In the genomic region with DNA sequence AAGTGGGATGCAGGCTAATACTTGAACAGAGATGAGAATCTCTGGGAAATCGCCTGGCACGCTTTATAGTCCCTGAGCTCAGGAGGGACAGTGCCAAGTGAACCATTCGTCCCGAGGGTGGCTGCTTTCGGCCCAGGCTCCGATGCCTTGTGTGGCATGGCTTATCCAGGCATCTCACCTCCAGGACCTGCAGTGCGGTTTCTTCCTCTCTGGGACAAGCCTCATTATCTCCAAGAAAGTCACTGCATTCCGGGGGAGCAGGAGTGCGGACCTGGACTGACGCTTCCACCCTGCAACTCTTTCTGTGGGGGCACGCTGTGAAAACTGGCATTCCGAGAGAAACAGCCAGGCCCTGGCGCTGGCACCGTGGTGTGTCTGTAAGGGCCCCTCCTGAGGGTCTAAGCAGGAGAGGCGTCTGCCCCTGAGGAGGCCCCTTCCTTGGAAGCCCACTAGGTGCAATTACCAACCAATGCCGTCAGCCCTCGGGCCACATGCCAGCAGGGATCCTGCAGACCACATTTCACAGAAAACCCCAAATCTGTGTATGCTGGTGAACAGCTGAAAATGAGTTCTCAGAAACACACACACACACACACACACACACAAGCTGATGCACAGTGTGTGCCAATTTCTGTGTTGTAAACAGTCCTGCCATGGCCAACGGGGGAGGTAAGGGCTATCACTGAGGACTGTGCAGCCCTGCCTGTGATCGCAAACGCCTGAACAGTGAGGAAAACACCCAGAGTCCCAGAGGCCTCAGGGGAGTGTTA, we compare ENCODE assay signal across 17 cellular contexts.
DNase-seq lines count a peak whose midpoint lies in the region; ATAC-seq and TF ChIP-seq lines count a peak whose summit lies in the region.
"Had no signal": no experiment of that assay in that cellular context is flagged by ENCODE, and none has a peak within 500 bp of the region (broad histone marks: within the 10 kb centered on the region; RNA-seq: fewer than 3 reads in every experiment).

No MANE protein-coding gene starts in this region.

- H3K4me1 ChIP-seq in BLaER1, result peaks cover 59% of the 10 kb centered on the region
- H3K4me1 ChIP-seq in RWPE2 (ENCODE audit: insufficient read depth, poor library complexity, severe bottlenecking), result peaks cover 4% of the 10 kb centered on the region
- H3K4me1 ChIP-seq in hepatocyte (ENCODE audit: insufficient read depth), result no peaks in the 10 kb centered on the region
- H3K4me1 ChIP-seq: Caco-2 had no signal

- no peak for ATAC-seq in RWPE2 (ENCODE audit: low read depth)
- no peak for ATAC-seq in activated T-cell treated with anti-CD3 and anti-CD28 coated beads, Interleukin-2, amount 50 U/mL, for 72 hours (replicated peaks in 1 of 2)
- ATAC-seq: HCT116, HepG2 had no signal

- no peaks in the 10 kb centered on the region for H3K79me2 ChIP-seq in hepatocyte

- no peaks in the 10 kb centered on the region for H3K9me2 ChIP-seq in hepatocyte (replicated peaks; ENCODE audit: insufficient read depth)

- 79% methylated on average over 20 of the region's 20 CpGs for WGBS in hepatocyte (ENCODE audit: low lambda C conversion rate, missing lambda C conversion rate)

- H3K4me2 ChIP-seq in BLaER1, result peak overlapping the region; percentile 91
- H3K4me2 ChIP-seq in hepatocyte, result no peak overlapping the region

- H3K27me3 ChIP-seq in BLaER1 (no peaks in the 10 kb centered on the region), RWPE2 (ENCODE audit: insufficient read depth, poor library complexity, severe bottlenecking) (no peaks in the 10 kb centered on the region), hepatocyte (no peaks in the 10 kb centered on the region)

- peaks cover 0 to 2% of the 10 kb centered on the region in 2 donors for H3K9me3 Mint-ChIP-seq in activated T-cell treated with anti-CD3 and anti-CD28 coated beads, Interleukin-2, amount 50 U/mL, for 72 hours

- H4K20me1 ChIP-seq in BLaER1 (no peaks in the 10 kb centered on the region), hepatocyte (ENCODE audit: insufficient read depth, poor library complexity, severe bottlenecking) (no peaks in the 10 kb centered on the region)

- H3K36me3 ChIP-seq in BLaER1, result no peaks in the 10 kb centered on the region
- H3K36me3 ChIP-seq in RWPE2 (ENCODE audit: low read depth), result no peaks in the 10 kb centered on the region
- no peaks in the 10 kb centered on the region for H3K36me3 ChIP-seq in hepatocyte (replicated peaks; ENCODE audit: insufficient read depth, low read depth)

- no peak overlapping the region for H2AFZ ChIP-seq in hepatocyte

- no peak overlapping the region for H3K9ac ChIP-seq in BLaER1

- peak; percentile 27 for DNase-seq in RWPE2 (ENCODE audit: low spot score)
- DNase-seq in hepatocyte (ENCODE audit: low spot score), result peak; percentile 49
- DNase-seq in retina, result peak; percentile 36
- no peak for DNase-seq in NCI-H774 (lab: John Stamatoyannopoulos, UW)
- DNase-seq in activated T-cell treated with anti-CD3 and anti-CD28 coated beads, Interleukin-2, amount 50 U/mL, for 72 hours, result no peak
- no peak for DNase-seq in stimulated activated CD4-positive, alpha-beta T cell treated with anti-CD3 and anti-CD28 coated beads, Interleukin-4, amount 100 ng/mL, for 1 hour
- DNase-seq: Caco-2; CD4-positive, alpha-beta T cell; GOT3; H7; HFFc6 had no signal

- H3K4me3 ChIP-seq in BLaER1 (no peak overlapping the region), RWPE2 (ENCODE audit: severe bottlenecking) (no peak overlapping the region), hepatocyte (no peak overlapping the region)

- peak overlapping the region; percentile 35; the same call in 1 of the 2 replicates for H3K27ac ChIP-seq in BLaER1
- H3K27ac ChIP-seq in RWPE2 (ENCODE audit: poor library complexity, severe bottlenecking), result no peak overlapping the region
- H3K27ac ChIP-seq in hepatocyte, result no peak overlapping the region
- H3K27ac ChIP-seq: C4-2B had no signal

- H3K9me3 ChIP-seq in BLaER1, result no peaks in the 10 kb centered on the region
- peaks cover 4% of the 10 kb centered on the region for H3K9me3 ChIP-seq in RWPE2 (ENCODE audit: severe bottlenecking)
- no peaks in the 10 kb centered on the region for H3K9me3 ChIP-seq in hepatocyte (ENCODE audit: low read depth)
- H3K9me3 ChIP-seq: Caco-2 had no signal

- no peak overlapping the region for H3K4me3 Mint-ChIP-seq in activated T-cell treated with anti-CD3 and anti-CD28 coated beads, Interleukin-2, amount 50 U/mL, for 72 hours
- H3K4me3 Mint-ChIP-seq: B cell; CD4-positive, alpha-beta T cell; HFFc6; IgD-negative memory B cell had no signal

- peaks cover 0 to 2% of the 10 kb centered on the region in 2 donors for H3K36me3 Mint-ChIP-seq in activated T-cell treated with anti-CD3 and anti-CD28 coated beads, Interleukin-2, amount 50 U/mL, for 72 hours (ENCODE audit: insufficient read depth in 2 of 2)
- H3K36me3 Mint-ChIP-seq: IgD-negative memory B cell had no signal

- peaks cover 19% of the 10 kb centered on the region for H3K27me3 Mint-ChIP-seq in activated T-cell treated with anti-CD3 and anti-CD28 coated beads, Interleukin-2, amount 50 U/mL, for 72 hours (ENCODE audit: low read depth)
- H3K27me3 Mint-ChIP-seq: B cell had no signal

- TF ChIP-seq CTCF in RWPE2 (IDR thresholded peaks at IDR 0.05; ENCODE audit: poor library complexity, severe bottlenecking) (no peak), hepatocyte (IDR thresholded peaks at IDR 0.05; ENCODE audit: poor library complexity) (no peak)

- no peaks in the 10 kb centered on the region for H3K4me1 Mint-ChIP-seq in activated T-cell treated with anti-CD3 and anti-CD28 coated beads, Interleukin-2, amount 50 U/mL, for 72 hours (ENCODE audit: low read depth)

- H3K27ac Mint-ChIP-seq in activated T-cell treated with anti-CD3 and anti-CD28 coated beads, Interleukin-2, amount 50 U/mL, for 72 hours, result no peak overlapping the region
- H3K27ac Mint-ChIP-seq: B cell; CD4-positive, alpha-beta T cell; HFFc6 had no signal

Comparison
In these comparisons a context has a peak if more than half of its experiments do, and no peak if none do; other contexts are left out.
1. DNase-seq: peak in RWPE2 (single experiment), hepatocyte (single experiment) and retina (single experiment); none in NCI-H774 (single experiment), activated T-cell treated with anti-CD3 and anti-CD28 coated beads, Interleukin-2, amount 50 U/mL, for 72 hours (0 of 2) and stimulated activated CD4-positive, alpha-beta T cell treated with anti-CD3 and anti-CD28 coated beads, Interleukin-4, amount 100 ng/mL, for 1 hour (single experiment).